Comparison of ENCODE assay signal across 20 cellular contexts in genomic region chr17:2027528-2028233, GRCh38. TPM values are rescaled to one million over a fixed set of nuclear protein-coding genes. Genes with fewer than 3 reads are reported as not detected.
DNase-seq lines count a peak whose midpoint lies in the region; ATAC-seq and TF ChIP-seq lines count a peak whose summit lies in the region.
"Had no signal": no experiment of that assay in that cellular context is flagged by ENCODE, and none has a peak within 500 bp of the region (broad histone marks: within the 10 kb centered on the region; RNA-seq: fewer than 3 reads in every experiment).

No MANE protein-coding gene starts in this region.

- TF ChIP-seq POLR2A in body of pancreas (IDR thresholded peaks at IDR 0.05), result no peak

- peaks cover 36% of the 10 kb centered on the region for H3K4me1 Mint-ChIP-seq in CD4-positive, alpha-beta T cell (ENCODE audit: low read depth)
- peaks cover 14% of the 10 kb centered on the region for H3K4me1 Mint-ChIP-seq in T-helper 17 cell
- peaks cover 15% of the 10 kb centered on the region for H3K4me1 Mint-ChIP-seq in nephron

- no peaks in the 10 kb centered on the region for H3K9me3 ChIP-seq in CD4-positive, alpha-beta T cell (ENCODE audit: control insufficient read depth, low read length)
- no peaks in the 10 kb centered on the region for H3K9me3 ChIP-seq in T-helper 17 cell (ENCODE audit: control insufficient read depth, low read length, poor library complexity, severe bottlenecking)
- no peaks in the 10 kb centered on the region for H3K9me3 ChIP-seq in body of pancreas
- H3K9me3 ChIP-seq: esophagus muscularis mucosa, mucosa of descending colon, pancreas had no signal

- no peak overlapping the region for H3K27ac Mint-ChIP-seq in CD4-positive, alpha-beta T cell
- H3K27ac Mint-ChIP-seq in T-helper 17 cell (no peak overlapping the region), nephron (no peak overlapping the region)

- peak overlapping the region; percentile 79 for H3K4me3 Mint-ChIP-seq in CD4-positive, alpha-beta T cell
- H3K4me3 Mint-ChIP-seq in T-helper 17 cell (peak overlapping the region; percentile 7), nephron (peak overlapping the region; percentile 57 to 69 (median 60))
- H3K4me3 Mint-ChIP-seq: central memory CD8-positive, alpha-beta T cell had no signal

- H3K36me3 ChIP-seq in body of pancreas (replicated peaks in 1 of 2; ENCODE audit: insufficient read depth in 1 of 2, low read depth in 2 of 2), result no peaks in the 10 kb centered on the region
- H3K36me3 ChIP-seq: pancreas had no signal

- no peak for DNase-seq in CD4-positive, alpha-beta T cell
- no peak for DNase-seq in T-helper 17 cell
- DNase-seq in body of pancreas, result no peak
- DNase-seq: activated CD4-positive, CD25-positive, alpha-beta regulatory T cell; amniotic stem cell; mucosa of descending colon; NCI-H1092 treated with DMSO at 0.1 percent for 48 hours; NCI-H2107; NCI-H526; OCI-M1; pancreas; SIG-M5; stimulated activated CD4-positive, alpha-beta T cell treated with anti-CD3 and anti-CD28 coated beads, Interleukin-2, amount 100 ng/mL, for 48 hours; T-helper 2 cell had no signal

- 38 to 56% methylated on average over 10 to 11 of the region's 11 CpGs for WGBS in body of pancreas, 2 donors

- no peak overlapping the region for H3K27ac ChIP-seq in CD4-positive, alpha-beta T cell (ENCODE audit: low read depth, low read length)
- no peak overlapping the region for H3K27ac ChIP-seq in body of pancreas
- H3K27ac ChIP-seq: esophagus muscularis mucosa, pancreas, skin epidermis had no signal

- H3K4me3 ChIP-seq in body of pancreas, result no peak overlapping the region
- H3K4me3 ChIP-seq: esophagus muscularis mucosa, mucosa of descending colon, pancreas, skin epidermis had no signal

- peaks cover 27% of the 10 kb centered on the region for H3K27me3 Mint-ChIP-seq in CD4-positive, alpha-beta T cell
- H3K27me3 Mint-ChIP-seq in T-helper 17 cell (peaks cover 12% of the 10 kb centered on the region), nephron (ENCODE audit: low read depth) (peaks cover 54% of the 10 kb centered on the region)

- peaks cover 14% of the 10 kb centered on the region for H3K36me3 Mint-ChIP-seq in CD4-positive, alpha-beta T cell (ENCODE audit: low read depth)
- H3K36me3 Mint-ChIP-seq in T-helper 17 cell (ENCODE audit: low read depth) (no peaks in the 10 kb centered on the region), nephron (ENCODE audit: low read depth) (no peaks in the 10 kb centered on the region)

- POLR2A ChIA-PET in CD4-positive, alpha-beta T cell (lab: Charles Lee), result no interaction called here

- peaks cover 31% of the 10 kb centered on the region for H3K27me3 ChIP-seq in CD4-positive, alpha-beta T cell (ENCODE audit: control insufficient read depth, insufficient read depth, low read length)
- H3K27me3 ChIP-seq in body of pancreas, result no peaks in the 10 kb centered on the region
- H3K27me3 ChIP-seq: pancreas had no signal

- CTCF ChIA-PET in CD4-positive, alpha-beta T cell (lab: Charles Lee), result interaction anchor here (2.5 kb wide), 1 partner anchor 379 kb away, joined by 6 read pairs; the partner anchor contains the start of gene RILP

- intact Hi-C loops in CD4-positive, alpha-beta T cell (cut with DNase I, micrococcal nuclease), result loop anchor here (5.0 kb wide), 3 partner anchors 145 to 380 kb away; partner anchors contain the start of genes RILP (in 1 of the 2), SCARF1 (in 1 of the 2) and WDR81 (in 1 of the 2)
- intact Hi-C loops in body of pancreas (cut with DNase I), result loop anchor here (5.0 kb wide), 1 partner anchor 120 kb away; no protein-coding TSS in a partner anchor

- no peak for TF ChIP-seq CTCF in CD4-positive, alpha-beta T cell (IDR thresholded peaks at IDR 0.05)
- TF ChIP-seq CTCF in nephron (IDR thresholded peaks at IDR 0.05; ENCODE audit: unreplicated experiment in 3 of 3), result no peak
- no peak for TF ChIP-seq CTCF in body of pancreas (IDR thresholded peaks at IDR 0.05)

- peaks cover 54% of the 10 kb centered on the region for H3K4me1 ChIP-seq in body of pancreas

- H3K9me3 Mint-ChIP-seq in CD4-positive, alpha-beta T cell, result no peaks in the 10 kb centered on the region
- peaks cover 3% of the 10 kb centered on the region for H3K9me3 Mint-ChIP-seq in nephron
- H3K9me3 Mint-ChIP-seq: central memory CD8-positive, alpha-beta T cell had no signal

- ATAC-seq in CD4-positive, alpha-beta T cell (ENCODE audit: poor library complexity), result no peak
- ATAC-seq in T-helper 17 cell, result no peak
- ATAC-seq in GM19452 (IDR thresholded peaks at IDR 0.05; ENCODE audit: unreplicated experiment), result no peak
- ATAC-seq in body of pancreas, result no peak
- ATAC-seq: mucosa of descending colon, pancreas had no signal

RNA-seq across cellular contexts. Expression of gene DPH1, which starts 2.3 kb away (rescaled TPM):
- 100 to 1,000 TPM in 1 of 2 experiments, 10 to 100 TPM in 1; 96.4 to 101 TPM for total RNA-seq in CD4-positive, alpha-beta T cell
- total RNA-seq in T-helper 17 cell, result 10 to 100 TPM; 85.1 to 92.6 TPM
- 10 to 100 TPM; 34.8 to 77.8 TPM for total RNA-seq in body of pancreas

RNA-seq across cellular contexts. Expression of gene RTN4RL1, which starts 2.5 kb away (rescaled TPM):
- under 1 TPM; 0.06 to 0.11 TPM for total RNA-seq in CD4-positive, alpha-beta T cell
- total RNA-seq in T-helper 17 cell (under 1 TPM; 0.21 to 0.90 TPM), body of pancreas (1 to 10 TPM; 3.1 to 3.6 TPM)
- total RNA-seq: HT-29 had no signal

RNA-seq across cellular contexts. Expression of gene OVCA2, which starts 14.1 kb away (rescaled TPM):
- total RNA-seq in CD4-positive, alpha-beta T cell, result 10 to 100 TPM; 34.4 to 35.1 TPM
- 10 to 100 TPM; 28.4 to 35.2 TPM for total RNA-seq in T-helper 17 cell
- 10 to 100 TPM; 17.1 to 36.3 TPM for total RNA-seq in body of pancreas

RNA-seq across cellular contexts. Expression of gene HIC1, which starts 27.2 kb away (rescaled TPM):
- total RNA-seq in CD4-positive, alpha-beta T cell, result 1 to 10 TPM; 2.4 to 3.0 TPM
- total RNA-seq in T-helper 17 cell (1 to 10 TPM; 4.6 to 8.1 TPM), body of pancreas (10 to 100 TPM in 1 of 2 donors, 1 to 10 TPM in 1; 9.6 to 18.1 TPM)

Comparison
In these comparisons a context has a peak if more than half of its experiments do, and no peak if none do; other contexts are left out.
1. H3K4me3 Mint-ChIP-seq: peak in every context shown above with its lines; median percentile 79 in CD4-positive, alpha-beta T cell; 60 in nephron; 7 in T-helper 17 cell.